Comparison of ENCODE assay signal across 8 cellular contexts in genomic region chr13:26037302-26037701, GRCh38. TPM values are rescaled to one million over a fixed set of nuclear protein-coding genes. Genes with fewer than 3 reads are reported as not detected.
DNase-seq lines count a peak whose midpoint lies in the region; ATAC-seq, FAIRE-seq and TF ChIP-seq lines count a peak whose summit lies in the region.

No MANE protein-coding gene starts in this region.

- H4K20me1 ChIP-seq in endothelial cell of umbilical vein (replicated peaks; ENCODE audit: control insufficient read depth, extremely low read depth, insufficient read depth, low read length) = no peaks in the 10 kb centered on the region

- TF ChIP-seq CTCF in endothelial cell of umbilical vein (IDR thresholded peaks at IDR 0.05; ENCODE audit: extremely low read depth in 1 of 2, insufficient read depth in 1 of 2, low read depth in 1 of 2, low read length in 2 of 2) = peak; percentile 61 to 73

- no peaks in the 10 kb centered on the region for H3K9me3 ChIP-seq in endothelial cell of umbilical vein (replicated peaks; ENCODE audit: control insufficient read depth, insufficient read depth, low read length)

- peak; percentile 40 for FAIRE-seq in endothelial cell of umbilical vein (lab: Jason Lieb, UNC)

- no peaks in the 10 kb centered on the region for H3K79me2 ChIP-seq in endothelial cell of umbilical vein (ENCODE audit: control insufficient read depth, insufficient read depth, low read length)

- ATAC-seq in HG02571 (IDR thresholded peaks at IDR 0.05; ENCODE audit: unreplicated experiment) = no peak
- no peak for ATAC-seq in HG02642 (IDR thresholded peaks at IDR 0.05; ENCODE audit: poor library complexity, unreplicated experiment)

- intact Hi-C loops in endothelial cell of umbilical vein (cut with micrococcal nuclease) = no loop called here
- intact Hi-C loops in posterior cingulate gyrus (cut with DNase I) = no loop called here

- CTCF ChIA-PET in endothelial cell of umbilical vein (lab: Charles Lee) = interaction anchor here (0.6 to 2.3 kb wide), 12 partner anchors 10 to 136 kb away, joined by 3 to 7 read pairs (median 4); no protein-coding TSS in a partner anchor

- no peaks in the 10 kb centered on the region for H3K4me1 ChIP-seq in endothelial cell of umbilical vein (ENCODE audit: control insufficient read depth, extremely low read depth, insufficient read depth, low read length)

- dilution Hi-C loops in endothelial cell of umbilical vein (cut with MboI; ENCODE audit: extremely low pct_ligation_motif_present, low sequenced_read_pairs) = no loop called here

- H3K36me3 ChIP-seq in endothelial cell of umbilical vein (ENCODE audit: control insufficient read depth in 2 of 2, extremely low read depth in 1 of 2, insufficient read depth in 2 of 2, low read length in 2 of 2) = no peaks in the 10 kb centered on the region

- H2AFZ ChIP-seq in endothelial cell of umbilical vein (ENCODE audit: low read depth, low read length) = no peak overlapping the region

- no peak overlapping the region for H3K4me3 ChIP-seq in endothelial cell of umbilical vein (replicated peaks in 1 of 3; ENCODE audit: insufficient read depth in 1 of 3, low read depth in 1 of 3, low read length in 3 of 3)

- TF ChIP-seq POLR2A in endothelial cell of umbilical vein (IDR thresholded peaks at IDR 0.05; ENCODE audit: low read depth, low read length) = no peak

- BruUV-seq in endothelial cell of umbilical vein (replicated peaks; lab: Mats Ljungman, UMichigan) = no TSS peak

- H3K27me3 ChIP-seq in endothelial cell of umbilical vein (ENCODE audit: control insufficient read depth in 2 of 2, insufficient read depth in 2 of 2, low read length in 2 of 2) = no peaks in the 10 kb centered on the region

- no peak overlapping the region for H3K9ac ChIP-seq in endothelial cell of umbilical vein (replicated peaks; ENCODE audit: extremely low read depth, insufficient read depth, low read length)

- H3K9me1 ChIP-seq in endothelial cell of umbilical vein (replicated peaks; ENCODE audit: control insufficient read depth, extremely low read depth, insufficient read depth, low read length) = no peaks in the 10 kb centered on the region

- POLR2A ChIA-PET in endothelial cell of umbilical vein (lab: Charles Lee) = no interaction called here

- no peak overlapping the region for H3K4me2 ChIP-seq in endothelial cell of umbilical vein (ENCODE audit: insufficient read depth, low read length)

- H3K27ac ChIP-seq in endothelial cell of umbilical vein (ENCODE audit: insufficient read depth, low read depth, low read length) = no peak overlapping the region

- DNase-seq in SIG-M5 treated with dmso at 0.1 percent for 504 hours (lab: John Stamatoyannopoulos, UW; ENCODE audit: unreplicated experiment) = peak; percentile 17
- no peak for DNase-seq in SIG-M5 (lab: John Stamatoyannopoulos, UW)
- DNase-seq in NCI-H748 treated with DMSO at 0.1 percent for 48 hours (lab: John Stamatoyannopoulos, UW) = peak; percentile 73
- DNase-seq in endothelial cell of umbilical vein (ENCODE audit: low read depth, low spot score) = peak; percentile 40
- DNase-seq in posterior cingulate gyrus = peak in 7 of 10 donors; percentile 35 to 89 (median 73)
- DNase-seq in GM19238 (ENCODE audit: insufficient read length, low spot score) = no peak

TF ChIP-seq in endothelial cell of umbilical vein, 7 proteins besides CTCF, POLR2A, EP300 and RAD21:
- TF ChIP-seq MAX (IDR thresholded peaks at IDR 0.05; ENCODE audit: insufficient read depth, insufficient read length) (no peak), POLR2AphosphoS5 (IDR thresholded peaks at IDR 0.05; ENCODE audit: insufficient read depth, low read depth, low read length) (no peak), GATA2 (IDR thresholded peaks at IDR 0.05; ENCODE audit: insufficient read depth, insufficient read length, low read depth, low read length) (no peak), FOS (IDR thresholded peaks at IDR 0.05; ENCODE audit: borderline replicate concordance, insufficient read depth, low read length) (no peak), EZH2 (IDR thresholded peaks at IDR 0.05; ENCODE audit: borderline replicate concordance, low read depth, low read length, severe bottlenecking) (no peak), MYC (IDR thresholded peaks at IDR 0.05; ENCODE audit: low read depth, low read length) (no peak), JUN (IDR thresholded peaks at IDR 0.05; ENCODE audit: borderline replicate concordance, insufficient read depth, insufficient read length, low read depth) (no peak)

RNA-seq across cellular contexts. Expression of gene SHISA2, which starts 14.5 kb away (rescaled TPM):
- 2.5 and 4.7 TPM in 2 replicates for total RNA-seq in endothelial cell of umbilical vein
- 1.5 TPM in 2 replicates for polyA plus RNA-seq in endothelial cell of umbilical vein
- 0.82 and 1.2 TPM in 2 replicates for polyA plus RNA-seq in endothelial cell of umbilical vein (2011; cell fraction: cytosol; rRNA removed)
- polyA plus RNA-seq in endothelial cell of umbilical vein (2011; cell fraction: nucleus; rRNA removed) = 0.64 and 1.0 TPM in 2 replicates
- polyA plus RNA-seq in endothelial cell of umbilical vein (2012) = 0.60 and 2.4 TPM in 2 replicates
- 2.8 and 5.6 TPM in 2 replicates for polyA minus RNA-seq in endothelial cell of umbilical vein
- not detected for polyA minus RNA-seq in endothelial cell of umbilical vein (2011; cell fraction: cytosol; rRNA and poly(A)+ RNA removed)
- 0.53 and 1.7 TPM in 2 replicates for polyA minus RNA-seq in endothelial cell of umbilical vein (2011; cell fraction: nucleus; rRNA and poly(A)+ RNA removed)

Comparison
In these comparisons a context has a peak if more than half of its experiments do, and no peak if none do; other contexts are left out.
1. DNase-seq: peak in SIG-M5 treated with dmso at 0.1 percent for 504 hours (single experiment), NCI-H748 treated with DMSO at 0.1 percent for 48 hours (single experiment), endothelial cell of umbilical vein (single experiment) and posterior cingulate gyrus (7 of 10); none in SIG-M5 (single experiment) and GM19238 (single experiment).